Comparison of ENCODE assay signal across 8 cellular contexts in genomic region chr6:70412797-70413113, GRCh38. TPM values are rescaled to one million over a fixed set of nuclear protein-coding genes. Genes with fewer than 3 reads are reported as not detected.
DNase-seq lines count a peak whose midpoint lies in the region; TF ChIP-seq lines count a peak whose summit lies in the region.

No MANE protein-coding gene starts in this region.

- H2BK120ac ChIP-seq in H9 (ENCODE audit: low read depth, low read length, poor library complexity, severe bottlenecking): no peak overlapping the region

- WGBS in H9 (ENCODE audit: extremely low coverage, insufficient read length, low lambda C conversion rate): no CpG with 5 or more reads among the region's 14 CpGs

- H3K56ac ChIP-seq in H9 (ENCODE audit: insufficient read length, low read depth, low read length): no peak overlapping the region

- H2AK5ac ChIP-seq in H9 (ENCODE audit: insufficient read length, low read length): no peak overlapping the region

- no peak overlapping the region for H2BK15ac ChIP-seq in H9 (ENCODE audit: low read depth, low read length)

- peaks cover 3% of the 10 kb centered on the region for H4K20me1 ChIP-seq in H9 (ENCODE audit: control insufficient read depth, insufficient read depth, insufficient read length)
- no peaks in the 10 kb centered on the region for H4K20me1 ChIP-seq in OCI-LY1 (ENCODE audit: insufficient read depth, low read length)

- H3K4ac ChIP-seq in H9 (ENCODE audit: low read depth, low read length): no peak overlapping the region; the same call in 1 of the 2 replicates

- H3K27ac ChIP-seq in H9 (ENCODE audit: insufficient read length, low read depth, low read length) (no peak overlapping the region), OCI-LY1 (ENCODE audit: low read depth, low read length, poor library complexity, severe bottlenecking) (peak overlapping the region; percentile 2), neutrophil (peak overlapping the region; percentile 30)

- H3K9ac ChIP-seq in H9 (ENCODE audit: extremely low read depth, insufficient read length, low read length): peak overlapping the region; percentile 98
- H3K9ac ChIP-seq in OCI-LY1 (ENCODE audit: low read length): peak overlapping the region; percentile 80

- peak overlapping the region; percentile 98; the same call in 1 of the 2 replicates for H3K14ac ChIP-seq in H9 (ENCODE audit: insufficient read depth, low read length)

- peaks cover 10% of the 10 kb centered on the region; the same call in 1 of the 2 replicates for H3K36me3 ChIP-seq in OCI-LY1 (ENCODE audit: insufficient read depth, low read length)
- no peaks in the 10 kb centered on the region for H3K36me3 ChIP-seq in neutrophil

- no peak overlapping the region for H3K23ac ChIP-seq in H9 (ENCODE audit: insufficient read length, low read depth, low read length)

- peak overlapping the region; percentile 76 for H2AFZ ChIP-seq in H9 (ENCODE audit: low read length)
- peak overlapping the region; percentile 12; the same call in 1 of the 2 replicates for H2AFZ ChIP-seq in OCI-LY1 (ENCODE audit: low read length)

- H3K4me3 Mint-ChIP-seq in H9: peak overlapping the region; percentile 90 to 99

- H3K79me1 ChIP-seq in H9 (ENCODE audit: insufficient read depth, low read depth, low read length, poor library complexity, severe bottlenecking): no peaks in the 10 kb centered on the region

- no peak overlapping the region for H2BK20ac ChIP-seq in H9 (ENCODE audit: low read depth, low read length, poor library complexity, severe bottlenecking)

- H3K27ac Mint-ChIP-seq in H9: peak overlapping the region; percentile 98 to 99 (median 99)

- no peak overlapping the region for H4K91ac ChIP-seq in H9 (ENCODE audit: insufficient read length, low read depth, low read length)

- H3F3A ChIP-seq in OCI-LY1 (ENCODE audit: insufficient read depth, low read length): no peaks in the 10 kb centered on the region

- H3K9me3 ChIP-seq in H9 (ENCODE audit: control insufficient read depth, low read depth, low read length) (no peaks in the 10 kb centered on the region), OCI-LY1 (ENCODE audit: low read length) (no peaks in the 10 kb centered on the region), neutrophil (no peaks in the 10 kb centered on the region)

- peaks cover 11% of the 10 kb centered on the region for H3K23me2 ChIP-seq in H9 (ENCODE audit: insufficient read length, low read depth, low read length, poor library complexity, severe bottlenecking)

- TF ChIP-seq CTCF in H9 (conservative IDR thresholded peaks at IDR 0.05): no peak
- TF ChIP-seq CTCF in OCI-LY1 (IDR thresholded peaks at IDR 0.05; ENCODE audit: low read length): no peak
- TF ChIP-seq CTCF in epithelial cell of proximal tubule (conservative IDR thresholded peaks at IDR 0.05; ENCODE audit: low read depth, low read length): no peak
- no peak for TF ChIP-seq CTCF in neutrophil (IDR thresholded peaks at IDR 0.05)

- no peak overlapping the region for H2BK12ac ChIP-seq in H9 (ENCODE audit: insufficient read length, low read depth, low read length)

- H3K79me2 ChIP-seq in H9 (ENCODE audit: insufficient read depth, low read length): peaks cover 3% of the 10 kb centered on the region; the same call in 1 of the 2 replicates
- H3K79me2 ChIP-seq in OCI-LY1 (ENCODE audit: insufficient read depth, low read length): peaks cover 20% of the 10 kb centered on the region

- H3K4me2 ChIP-seq in H9 (ENCODE audit: insufficient read depth, insufficient read length, low read length) (peak overlapping the region; percentile 62), OCI-LY1 (ENCODE audit: low read length) (peak overlapping the region; percentile 67)

- no peaks in the 10 kb centered on the region for H3K9me2 ChIP-seq in OCI-LY1 (ENCODE audit: low read depth, low read length)

- peaks cover 2% of the 10 kb centered on the region; the same call in 1 of the 2 replicates for H3K27me3 Mint-ChIP-seq in H9 (ENCODE audit: low read depth)

- peak overlapping the region; percentile 22 for H4K5ac ChIP-seq in H9 (ENCODE audit: insufficient read length, low read depth, low read length)

- no peak overlapping the region for H2BK5ac ChIP-seq in H9 (ENCODE audit: insufficient read length, low read length)

- H3K27me3 ChIP-seq in H9 (ENCODE audit: insufficient read depth, low read length) (no peaks in the 10 kb centered on the region), OCI-LY1 (ENCODE audit: insufficient read depth, low read length) (no peaks in the 10 kb centered on the region), neutrophil (peaks cover 48% of the 10 kb centered on the region)

- H3K18ac ChIP-seq in H9 (ENCODE audit: insufficient read length, low read depth, low read length): peak overlapping the region; percentile 94

- no peak for DNase-seq in H9
- DNase-seq in epithelial cell of proximal tubule (ENCODE audit: low read depth): no peak
- DNase-seq in ureter (ENCODE audit: low spot score): no peak
- DNase-seq in LoVo (ENCODE audit: low spot score): no peak
- DNase-seq in NCI-H2171 (lab: John Stamatoyannopoulos, UW): no peak

- peaks cover 9 to 14% of the 10 kb centered on the region in 2 experiments for H3K4me1 Mint-ChIP-seq in H9

- H3K4me3 ChIP-seq in GM08714 (ENCODE audit: low read length) (peak overlapping the region; percentile 85), OCI-LY1 (ENCODE audit: low read depth, low read length, poor library complexity, severe bottlenecking) (peak overlapping the region; percentile 74), epithelial cell of proximal tubule (ENCODE audit: low read depth, low read length) (peak overlapping the region; percentile 71), neutrophil (ENCODE audit: low read depth in 1 of 2, low read length in 1 of 2) (peak overlapping the region; percentile 71 to 76)

- no peaks in the 10 kb centered on the region for H3K4me1 ChIP-seq in H9 (ENCODE audit: insufficient read depth, low read length)
- H3K4me1 ChIP-seq in OCI-LY1 (ENCODE audit: insufficient read depth, low read length, severe bottlenecking): peaks cover 24% of the 10 kb centered on the region
- peaks cover 11 to 13% of the 10 kb centered on the region in 2 experiments for H3K4me1 ChIP-seq in neutrophil (ENCODE audit: control insufficient read depth in 1 of 2, insufficient read depth in 1 of 2, low read depth in 1 of 2, low read length in 1 of 2)

- H4K8ac ChIP-seq in H9 (replicated peaks; ENCODE audit: insufficient read length, low read depth, low read length): no peak overlapping the region

- peaks cover 0 to 8% (median 5%) of the 10 kb centered on the region in 3 experiments; a peak in 5 of 7 replicates for H3K36me3 Mint-ChIP-seq in H9 (ENCODE audit: insufficient read depth in 1 of 3, low read depth in 3 of 3)

- H3T11ph ChIP-seq in H9 (ENCODE audit: low read length): no peak overlapping the region

- peaks cover 0 to 3% of the 10 kb centered on the region in 2 experiments; a peak in 1 of 5 replicates for H3K9me3 Mint-ChIP-seq in H9

RNA-seq across cellular contexts. Expression of gene FAM135A, which starts 0.6 kb away (rescaled TPM):
- 25.0 and 31.0 TPM in 2 replicates for total RNA-seq in H9 (2021)
- total RNA-seq in epithelial cell of proximal tubule: 18.4 and 25.1 TPM in 2 replicates
- 33.7 TPM for total RNA-seq in ureter
